Comparison of ENCODE assay signal across 26 cellular contexts in the genomic region with DNA sequence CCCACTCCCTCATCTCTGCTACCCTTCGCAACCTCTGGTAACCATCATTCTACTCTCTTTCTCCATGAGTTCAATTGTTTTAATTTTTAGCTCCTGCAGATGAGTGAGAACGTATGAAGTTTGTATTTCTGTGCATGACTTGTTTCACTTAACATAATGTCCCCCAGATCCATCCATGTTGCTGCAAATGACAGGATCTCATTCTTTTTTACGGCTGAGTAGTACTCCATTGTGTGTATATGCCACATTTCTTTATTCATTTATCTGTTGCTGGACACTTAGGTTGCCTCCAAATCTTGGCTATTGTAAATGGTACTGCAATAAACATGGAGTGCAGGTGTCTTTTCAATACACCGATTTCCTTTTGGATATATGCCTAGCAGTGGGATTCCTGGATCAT. TPM values are rescaled to one million over a fixed set of nuclear protein-coding genes. Genes with fewer than 3 reads are reported as not detected.
DNase-seq lines count a peak whose midpoint lies in the region; ATAC-seq, FAIRE-seq and TF ChIP-seq lines count a peak whose summit lies in the region.
"Had no signal": no experiment of that assay in that cellular context is flagged by ENCODE, and none has a peak within 500 bp of the region (broad histone marks: within the 10 kb centered on the region; RNA-seq: fewer than 3 reads in every experiment).

No MANE protein-coding gene starts in this region.

- H3K27ac ChIP-seq in K562 (ENCODE audit: extremely low read depth, low read depth, low read length), result no peak overlapping the region
- H3K27ac ChIP-seq: BLaER1 had no signal

- H3K9me1 ChIP-seq in K562 (ENCODE audit: control insufficient read depth, insufficient read depth, low read length), result no peaks in the 10 kb centered on the region

- H3K4me2 ChIP-seq in K562 (ENCODE audit: insufficient read depth, low read length), result no peak overlapping the region
- H3K4me2 ChIP-seq: BLaER1 had no signal

- 98% methylated on average over 4 of the region's 4 CpGs for WGBS in K562 (ENCODE audit: insufficient coverage, low coverage, missing lambda C conversion rate)

- peak overlapping the region; percentile 3 for H3K27ac Mint-ChIP-seq in activated naive CD8-positive, alpha-beta T cell treated with anti-CD3 and anti-CD28 coated beads, Interleukin-2, amount 10 ng/mL, durations not matched to agents 7 days and 5 days
- H3K27ac Mint-ChIP-seq in activated naive CD8-positive, alpha-beta T cell treated with anti-CD3 and anti-CD28 coated beads, Interleukin-2, amount 50 U/mL, for 24 hours, result no peak overlapping the region
- H3K27ac Mint-ChIP-seq: CD14-positive monocyte; CD4-positive, alpha-beta memory T cell; CD8-positive, alpha-beta memory T cell had no signal

- no peak overlapping the region for H3K4me3 Mint-ChIP-seq in activated naive CD8-positive, alpha-beta T cell treated with anti-CD3 and anti-CD28 coated beads, Interleukin-2, amount 10 ng/mL, durations not matched to agents 7 days and 5 days
- H3K4me3 Mint-ChIP-seq in activated naive CD8-positive, alpha-beta T cell treated with anti-CD3 and anti-CD28 coated beads, Interleukin-2, amount 50 U/mL, for 24 hours, result no peak overlapping the region
- H3K4me3 Mint-ChIP-seq: CD14-positive monocyte; CD4-positive, alpha-beta memory T cell; CD4-positive, CD25-positive, alpha-beta regulatory T cell; CD8-positive, alpha-beta memory T cell had no signal

- peaks cover 19% of the 10 kb centered on the region for H3K36me3 ChIP-seq in K562 (ENCODE audit: control insufficient read depth, insufficient read depth, low read length)

- no peaks in the 10 kb centered on the region for H3K27me3 Mint-ChIP-seq in activated naive CD8-positive, alpha-beta T cell treated with anti-CD3 and anti-CD28 coated beads, Interleukin-2, amount 10 ng/mL, durations not matched to agents 7 days and 5 days
- no peaks in the 10 kb centered on the region for H3K27me3 Mint-ChIP-seq in activated naive CD8-positive, alpha-beta T cell treated with anti-CD3 and anti-CD28 coated beads, Interleukin-2, amount 50 U/mL, for 24 hours
- H3K27me3 Mint-ChIP-seq: CD4-positive, alpha-beta memory T cell; CD4-positive, CD25-positive, alpha-beta regulatory T cell; CD8-positive, alpha-beta memory T cell had no signal

- BruUV-seq in K562 (replicated peaks; lab: Mats Ljungman, UMichigan), result no TSS peak

- TF ChIP-seq EP300 in K562 (IDR thresholded peaks at IDR 0.05; ENCODE audit: low read length), result no peak

- H3K9me3 ChIP-seq in K562 (replicated peaks; ENCODE audit: control insufficient read depth, insufficient read depth, low read depth, low read length), result no peaks in the 10 kb centered on the region; the same call in 1 of the 2 replicates
- H3K9me3 ChIP-seq: BE2C had no signal

- H4K20me1 ChIP-seq in K562 (replicated peaks; ENCODE audit: control insufficient read depth, insufficient read depth, low read length), result no peaks in the 10 kb centered on the region
- H4K20me1 ChIP-seq: BLaER1 had no signal

- no peak overlapping the region for H2AFZ ChIP-seq in K562 (ENCODE audit: low read depth, low read length)

- no peak for ATAC-seq in activated naive CD8-positive, alpha-beta T cell treated with anti-CD3 and anti-CD28 coated beads, Interleukin-2, amount 10 ng/mL, durations not matched to agents 7 days and 5 days (ENCODE audit: low read depth)
- ATAC-seq in activated naive CD8-positive, alpha-beta T cell treated with anti-CD3 and anti-CD28 coated beads, Interleukin-2, amount 50 U/mL, for 24 hours, result no peak
- ATAC-seq in K562 (no peak), left colon (no peak), HG03196 (IDR thresholded peaks at IDR 0.05; ENCODE audit: unreplicated experiment) (no peak)
- ATAC-seq: GM12878 had no signal

- intact Hi-C loops in K562 (cut with micrococcal nuclease) (no loop called here), left colon (cut with DNase I, micrococcal nuclease) (no loop called here)

- peaks cover 33% of the 10 kb centered on the region for H3K36me3 Mint-ChIP-seq in activated naive CD8-positive, alpha-beta T cell treated with anti-CD3 and anti-CD28 coated beads, Interleukin-2, amount 10 ng/mL, durations not matched to agents 7 days and 5 days
- peaks cover 29% of the 10 kb centered on the region for H3K36me3 Mint-ChIP-seq in activated naive CD8-positive, alpha-beta T cell treated with anti-CD3 and anti-CD28 coated beads, Interleukin-2, amount 50 U/mL, for 24 hours (ENCODE audit: low read depth)

- POLR2A ChIA-PET in activated naive CD8-positive, alpha-beta T cell treated with anti-CD3 and anti-CD28 coated beads, Interleukin-2, amount 10 ng/mL, durations not matched to agents 7 days and 5 days (lab: Charles Lee), result no interaction called here
- POLR2A ChIA-PET in K562 (lab: Yijun Ruan, JAX), result no interaction called here

- in situ Hi-C loops in K562 (cut with MboI), result no loop called here

- no peak for TF ChIP-seq CTCF in K562 (IDR thresholded peaks at IDR 0.05 in 2 of 3, conservative IDR thresholded peaks at IDR 0.05 in 1 of 3; ENCODE audit: insufficient read depth in 2 of 3, low read depth in 1 of 3, low read length in 3 of 3)

- CTCF ChIA-PET in K562 (lab: Yijun Ruan, JAX; ENCODE audit: low intra/inter-chr PET ratio), result no interaction called here

- H3K9me3 Mint-ChIP-seq in activated naive CD8-positive, alpha-beta T cell treated with anti-CD3 and anti-CD28 coated beads, Interleukin-2, amount 10 ng/mL, durations not matched to agents 7 days and 5 days, result peaks cover 6% of the 10 kb centered on the region
- H3K9me3 Mint-ChIP-seq in activated naive CD8-positive, alpha-beta T cell treated with anti-CD3 and anti-CD28 coated beads, Interleukin-2, amount 50 U/mL, for 24 hours, result no peaks in the 10 kb centered on the region

- no peak for DNase-seq in activated naive CD8-positive, alpha-beta T cell treated with anti-CD3 and anti-CD28 coated beads, Interleukin-2, amount 10 ng/mL, durations not matched to agents 7 days and 5 days
- no peak for DNase-seq in activated naive CD8-positive, alpha-beta T cell treated with anti-CD3 and anti-CD28 coated beads, Interleukin-2, amount 50 U/mL, for 24 hours
- DNase-seq in K562 (ENCODE audit: extremely low read depth in 1 of 4, low spot score in 3 of 4), result no peak
- no peak for DNase-seq in left colon
- DNase-seq: 8988T; ACHN; BE2C; C1 segment of cervical spinal cord; CD4-positive, alpha-beta memory T cell; CD4-positive, CD25-positive, alpha-beta regulatory T cell; CD8-positive, alpha-beta memory T cell; COR-L47; DMS 273 treated with DMSO at 0.1 percent for 48 hours; DMS153; DMS53; DMS79; DND-41; EL; GDM1 had no signal

- H3K9ac ChIP-seq in K562 (ENCODE audit: insufficient read depth in 1 of 2, low read depth in 2 of 2, low read length in 2 of 2), result no peak overlapping the region
- H3K9ac ChIP-seq: BLaER1 had no signal

- H3K79me2 ChIP-seq in K562 (ENCODE audit: control insufficient read depth, insufficient read depth, low read length), result peaks cover 74% of the 10 kb centered on the region

- FAIRE-seq in K562 (lab: Jason Lieb, UNC), result no peak
- FAIRE-seq: GM12878, GM12892, GM18507, GM19239 had no signal

- TF ChIP-seq POLR2A in K562 (conservative IDR thresholded peaks at IDR 0.05), result no peak

- peaks cover 3% of the 10 kb centered on the region for H3K4me1 Mint-ChIP-seq in activated naive CD8-positive, alpha-beta T cell treated with anti-CD3 and anti-CD28 coated beads, Interleukin-2, amount 10 ng/mL, durations not matched to agents 7 days and 5 days
- H3K4me1 Mint-ChIP-seq in activated naive CD8-positive, alpha-beta T cell treated with anti-CD3 and anti-CD28 coated beads, Interleukin-2, amount 50 U/mL, for 24 hours, result peaks cover 13% of the 10 kb centered on the region
- H3K4me1 Mint-ChIP-seq: CD14-positive monocyte had no signal

- H3K4me1 ChIP-seq in K562 (replicated peaks in 1 of 2; ENCODE audit: control insufficient read depth in 2 of 2, insufficient read depth in 2 of 2, low read length in 2 of 2), result peaks cover 0 to 6% of the 10 kb centered on the region in 2 experiments; a peak in 3 of 5 replicates
- H3K4me1 ChIP-seq: BE2C, BLaER1 had no signal

- no peak overlapping the region for H3K4me3 ChIP-seq in K562
- H3K4me3 ChIP-seq: BLaER1, GM12878 had no signal

- H3K27me3 ChIP-seq in K562 (ENCODE audit: control insufficient read depth in 2 of 2, insufficient read depth in 2 of 2, low read length in 2 of 2), result no peaks in the 10 kb centered on the region
- H3K27me3 ChIP-seq: BE2C, BLaER1 had no signal

- TF ChIP-seq RAD21 in K562 (CRISPR knock-in tag; conservative IDR thresholded peaks at IDR 0.05 in 1 of 2, IDR thresholded peaks at IDR 0.05 in 1 of 2), result no peak

RNA-seq across cellular contexts. Expression of a gene that starts 12.1 kb away (rescaled TPM):
- total RNA-seq in activated naive CD8-positive, alpha-beta T cell treated with anti-CD3 and anti-CD28 coated beads, Interleukin-2, amount 10 ng/mL, durations not matched to agents 7 days and 5 days, result 10 to 100 TPM; 27.2 to 30.6 TPM
- total RNA-seq in K562 (2011; cell fraction: chromatin; rRNA removed; ENCODE audit: low replicate concordance), result 83.9 and 85.0 TPM in 2 replicates
- total RNA-seq in K562 (2011; cell fraction: nucleolus; rRNA removed), result 51.6 and 54.2 TPM in 2 replicates
- 57.6 and 57.7 TPM in 2 replicates for total RNA-seq in K562 (2011; cell fraction: nucleoplasm; rRNA removed)
- total RNA-seq in K562 (2014; rRNA removed), result 42.4 and 54.4 TPM in 2 replicates
- total RNA-seq in K562 (2014; rRNA removed; fragmentation: Illumina TruSeq; extraction: Trizol), result 55.7 and 56.9 TPM in 2 replicates
- total RNA-seq in K562 (2015; rRNA removed; fragmentation: Illumina TruSeq; extraction: Trizol), result 48.1 and 50.7 TPM in 2 replicates
- 41.8 and 42.2 TPM in 2 replicates for total RNA-seq in K562 (2021)
- polyA plus RNA-seq in K562 (2011; rRNA removed), result 39.0 and 55.4 TPM in 2 replicates
- 26.2 and 28.2 TPM in 2 replicates for polyA plus RNA-seq in K562 (2011; cell fraction: cytosol; rRNA removed)
- polyA plus RNA-seq in K562 (2011; cell fraction: nucleus; rRNA removed), result 39.0 and 46.1 TPM in 2 replicates
- polyA plus RNA-seq in K562 (2012), result 37.0 and 37.3 TPM in 2 replicates
- 31.1 and 36.2 TPM in 2 replicates for polyA plus RNA-seq in K562 (2014; fragmentation: Illumina TruSeq; extraction: Trizol)
- 10 to 100 TPM; 81.6 to 82.0 TPM for polyA plus RNA-seq in K562 (2014; fragmentation: Nextera tagmentation; extraction: Ambion mirVana)
- polyA plus RNA-seq in K562 (2014; rRNA removed), result 32.8 and 37.8 TPM in 2 replicates
- 84.8 and 95.2 TPM in 2 replicates for polyA minus RNA-seq in K562 (2011; rRNA and poly(A)+ RNA removed)
- 30.9 and 48.5 TPM in 2 replicates for polyA minus RNA-seq in K562 (2011; cell fraction: cytosol; rRNA and poly(A)+ RNA removed)
- 47.1 and 83.0 TPM in 2 replicates for polyA minus RNA-seq in K562 (2011; cell fraction: nucleus; rRNA and poly(A)+ RNA removed)
- total RNA-seq in left colon, result 10 to 100 TPM; 34.9 to 38.5 TPM

RNA-seq across cellular contexts. Expression of a gene that starts 26.7 kb away (rescaled TPM):
- 10 to 100 TPM; 58.9 to 61.1 TPM for total RNA-seq in activated naive CD8-positive, alpha-beta T cell treated with anti-CD3 and anti-CD28 coated beads, Interleukin-2, amount 10 ng/mL, durations not matched to agents 7 days and 5 days
- total RNA-seq in K562 (2011; cell fraction: chromatin; rRNA removed; ENCODE audit: low replicate concordance), result 19.3 and 97.2 TPM in 2 replicates
- 7.0 and 15.3 TPM in 2 replicates for total RNA-seq in K562 (2011; cell fraction: nucleolus; rRNA removed)
- total RNA-seq in K562 (2011; cell fraction: nucleoplasm; rRNA removed), result 27.7 and 45.0 TPM in 2 replicates
- 38.5 and 66.4 TPM in 2 replicates for total RNA-seq in K562 (2014; rRNA removed)
- 154 and 187 TPM in 2 replicates for total RNA-seq in K562 (2014; rRNA removed; fragmentation: Illumina TruSeq; extraction: Trizol)
- total RNA-seq in K562 (2015; rRNA removed; fragmentation: Illumina TruSeq; extraction: Trizol), result 122 and 138 TPM in 2 replicates
- 106 and 107 TPM in 2 replicates for total RNA-seq in K562 (2021)
- 81.9 and 119 TPM in 2 replicates for polyA plus RNA-seq in K562 (2011; rRNA removed)
- polyA plus RNA-seq in K562 (2011; cell fraction: cytosol; rRNA removed), result 12.3 and 30.4 TPM in 2 replicates
- polyA plus RNA-seq in K562 (2011; cell fraction: nucleus; rRNA removed), result 10.5 and 23.8 TPM in 2 replicates
- polyA plus RNA-seq in K562 (2012), result 81.8 and 93.6 TPM in 2 replicates
- polyA plus RNA-seq in K562 (2014; fragmentation: Illumina TruSeq; extraction: Trizol), result 120 and 151 TPM in 2 replicates
- polyA plus RNA-seq in K562 (2014; fragmentation: Nextera tagmentation; extraction: Ambion mirVana), result 100 to 1,000 TPM; 105 to 117 TPM
- 111 and 113 TPM in 2 replicates for polyA plus RNA-seq in K562 (2014; rRNA removed)
- 156 and 194 TPM in 2 replicates for polyA minus RNA-seq in K562 (2011; rRNA and poly(A)+ RNA removed)
- polyA minus RNA-seq in K562 (2011; cell fraction: cytosol; rRNA and poly(A)+ RNA removed), result 42.1 and 42.9 TPM in 2 replicates
- 27.2 and 80.3 TPM in 2 replicates for polyA minus RNA-seq in K562 (2011; cell fraction: nucleus; rRNA and poly(A)+ RNA removed)
- total RNA-seq in left colon, result 10 to 100 TPM; 44.3 to 48.1 TPM
